ENCODE assay signal across 16 cellular contexts in genomic region chr9:73202992-73203391, GRCh38.
"Had no signal": no experiment of that assay in that cellular context is flagged by ENCODE, and none has a peak within 500 bp of the region (broad histone marks: within the 10 kb centered on the region; RNA-seq: fewer than 3 reads in every experiment).

No MANE protein-coding gene starts in this region.

- H3K79me2 ChIP-seq: hepatocyte, parathyroid adenoma had no signal

- H3K4me1 ChIP-seq: body of pancreas, esophagus muscularis mucosa, parathyroid adenoma, testis had no signal

- H3K27me3 ChIP-seq: esophagus muscularis mucosa, hepatocyte, testis had no signal

- H3K27ac Mint-ChIP-seq: activated naive CD8-positive, alpha-beta T cell treated with anti-CD3 and anti-CD28 coated beads for 36 hours; activated T-helper 1 cell treated with anti-CD3 and anti-CD28 coated beads, Interleukin-12 subunit alpha, Interleukin-12 subunit beta, Interleukin-2, Interleukin-4 antibody, amounts not matched to agents 30 ng/mL and 10 ng/mL and 1 ng/mL, durations not matched to agents 14 hours and 24 hours and 36 hours had no signal

- H3K4me3 ChIP-seq: body of pancreas, coronary artery, esophagus muscularis mucosa, hepatocyte, testis had no signal

- H3K36me3 Mint-ChIP-seq: activated naive CD8-positive, alpha-beta T cell treated with anti-CD3 and anti-CD28 coated beads for 36 hours had no signal

- H3K4me1 Mint-ChIP-seq: central memory CD8-positive, alpha-beta T cell had no signal

- H3K9ac ChIP-seq: parathyroid adenoma had no signal

- ATAC-seq: body of pancreas; left lobe of liver; stimulated activated naive CD8-positive, alpha-beta T cell treated with anti-CD3 and anti-CD28 coated beads, Interleukin-15, amount 100 ng/mL, for 72 hours had no signal

- FAIRE-seq: keratinocyte, urothelium cell line had no signal

- H3K9me3 ChIP-seq: body of pancreas, esophagus muscularis mucosa, testis had no signal

- H3K36me3 ChIP-seq: esophagus muscularis mucosa had no signal

- H3K9me3 Mint-ChIP-seq: activated naive CD8-positive, alpha-beta T cell treated with anti-CD3 and anti-CD28 coated beads for 36 hours; activated T-helper 1 cell treated with anti-CD3 and anti-CD28 coated beads, Interleukin-12 subunit alpha, Interleukin-12 subunit beta, Interleukin-2, Interleukin-4 antibody, amounts not matched to agents 30 ng/mL and 10 ng/mL and 1 ng/mL, durations not matched to agents 14 hours and 24 hours and 36 hours; central memory CD8-positive, alpha-beta T cell; stimulated activated naive CD8-positive, alpha-beta T cell treated with anti-CD3 and anti-CD28 coated beads, Interleukin-15, amount 100 ng/mL, for 72 hours had no signal

- H3K4me3 Mint-ChIP-seq: activated naive CD8-positive, alpha-beta T cell treated with anti-CD3 and anti-CD28 coated beads for 36 hours; activated T-helper 1 cell treated with anti-CD3 and anti-CD28 coated beads, Interleukin-12 subunit alpha, Interleukin-12 subunit beta, Interleukin-2, Interleukin-4 antibody, amounts not matched to agents 30 ng/mL and 10 ng/mL and 1 ng/mL, durations not matched to agents 14 hours and 24 hours and 36 hours; central memory CD8-positive, alpha-beta T cell; stimulated activated naive CD8-positive, alpha-beta T cell treated with anti-CD3 and anti-CD28 coated beads, Interleukin-15, amount 100 ng/mL, for 72 hours had no signal

- H3K27ac ChIP-seq: body of pancreas, coronary artery, esophagus muscularis mucosa, hepatocyte, parathyroid adenoma, testis had no signal

- H2AFZ ChIP-seq: hepatocyte, parathyroid adenoma had no signal

- H3K4me2 ChIP-seq: hepatocyte had no signal

- DNase-seq: activated CD4-positive, CD25-positive, alpha-beta regulatory T cell treated with anti-CD3 and anti-CD28 coated beads, Interleukin-2, amount 50 U/mL, for 72 hours; activated naive CD8-positive, alpha-beta T cell treated with anti-CD3 and anti-CD28 coated beads for 36 hours; amygdala; body of pancreas; stimulated activated CD4-positive, alpha-beta T cell treated with anti-CD3 and anti-CD28 coated beads, Interleukin-1b, Interleukin-23, amount 100 ng/mL, for 48 hours; stimulated activated naive CD8-positive, alpha-beta T cell treated with anti-CD3 and anti-CD28 coated beads, Interleukin-15, amount 100 ng/mL, for 72 hours; testis had no signal
